ENCODE assay signal across 18 cellular contexts in the genomic region with DNA sequence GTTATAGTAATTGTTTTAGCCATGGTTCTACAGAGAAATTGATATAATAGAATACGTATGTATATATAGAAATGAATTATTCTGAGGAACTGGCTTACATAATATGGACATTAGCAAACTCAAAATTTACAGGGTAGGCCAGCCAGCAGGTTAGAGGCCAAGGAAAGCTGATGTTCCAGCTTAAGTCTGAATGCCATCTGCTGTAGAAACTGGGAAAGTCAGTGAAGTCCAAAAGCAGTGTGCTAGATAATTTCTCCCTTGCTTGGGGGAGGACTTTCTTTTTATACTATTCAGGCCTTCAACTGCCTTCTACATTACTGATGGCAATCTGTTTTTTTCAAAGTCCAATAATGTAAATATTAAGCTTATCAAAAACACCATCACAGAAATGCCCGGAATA.
DNase-seq lines count a peak whose midpoint lies in the region; ATAC-seq, FAIRE-seq and TF ChIP-seq lines count a peak whose summit lies in the region.
"Had no signal": no experiment of that assay in that cellular context is flagged by ENCODE, and none has a peak within 500 bp of the region (broad histone marks: within the 10 kb centered on the region; RNA-seq: fewer than 3 reads in every experiment).

No MANE protein-coding gene starts in this region.

- H3K36me3 ChIP-seq in kidney (ENCODE audit: control insufficient read depth in 1 of 2, insufficient read depth in 2 of 2, low read length in 2 of 2) = no peaks in the 10 kb centered on the region
- H3K36me3 ChIP-seq: Peyer's patch had no signal

- H3K4me3 ChIP-seq in AG10803 (ENCODE audit: low read length) (no peak overlapping the region), kidney (ENCODE audit: low read length in 2 of 2) (no peak overlapping the region)
- H3K4me3 ChIP-seq: Peyer's patch had no signal

- H3K27ac ChIP-seq in VCaP (no peak overlapping the region), kidney (ENCODE audit: low read depth in 2 of 2, low read length in 2 of 2) (no peak overlapping the region)
- H3K27ac ChIP-seq: Peyer's patch had no signal

- FAIRE-seq in kidney (lab: Jason Lieb, UNC) = no peak
- FAIRE-seq: GM12892, HTR-8/SVneo had no signal

- peaks cover 0 to 5% of the 10 kb centered on the region in 2 donors for H3K4me1 ChIP-seq in kidney (ENCODE audit: control insufficient read depth in 1 of 2, insufficient read depth in 1 of 2, low read depth in 1 of 2, low read length in 2 of 2)
- H3K4me1 ChIP-seq: Peyer's patch had no signal

- no peak overlapping the region for H3K9ac ChIP-seq in kidney (ENCODE audit: low read length in 2 of 2)

- DNase-seq in AG10803 (ENCODE audit: low read depth) (peak; percentile 1), D341Med (ENCODE audit: low spot score) (peak; percentile 34), iPS-NIHi7 (ENCODE audit: extremely low spot score) (peak; percentile 10), kidney (no peak), NCI-H2081 (lab: John Stamatoyannopoulos, UW) (no peak)
- DNase-seq: C1 segment of cervical spinal cord, DMS79, NCI-H1048, NCI-H146, NCI-H2107, NCI-H345, Peyer's patch, SHP77 treated with DMSO at 0.1 percent for 48 hours, T-cell had no signal

- intact Hi-C loops in kidney (cut with DNase I) = no loop called here

- no peak for TF ChIP-seq CTCF in AG10803 (conservative IDR thresholded peaks at IDR 0.05; ENCODE audit: low read length)
- TF ChIP-seq CTCF in VCaP (conservative IDR thresholded peaks at IDR 0.05) = peak; percentile 57
- no peak for TF ChIP-seq CTCF in kidney (IDR thresholded peaks at IDR 0.05; ENCODE audit: borderline replicate concordance, extremely low read depth, insufficient read depth)

- no peaks in the 10 kb centered on the region for H3K9me3 ChIP-seq in kidney (ENCODE audit: control insufficient read depth in 1 of 2, low read length in 2 of 2)
- H3K9me3 ChIP-seq: Peyer's patch had no signal

- ATAC-seq in HG02798 (IDR thresholded peaks at IDR 0.05; ENCODE audit: poor library complexity, unreplicated experiment) = no peak
- ATAC-seq: T-cell had no signal

Comparison
In these comparisons a context has a peak if more than half of its experiments do, and no peak if none do; other contexts are left out.
1. DNase-seq: peak in AG10803 (single experiment), D341Med (single experiment) and iPS-NIHi7 (single experiment); none in kidney (single experiment) and NCI-H2081 (0 of 2).